In the genomic region with DNA sequence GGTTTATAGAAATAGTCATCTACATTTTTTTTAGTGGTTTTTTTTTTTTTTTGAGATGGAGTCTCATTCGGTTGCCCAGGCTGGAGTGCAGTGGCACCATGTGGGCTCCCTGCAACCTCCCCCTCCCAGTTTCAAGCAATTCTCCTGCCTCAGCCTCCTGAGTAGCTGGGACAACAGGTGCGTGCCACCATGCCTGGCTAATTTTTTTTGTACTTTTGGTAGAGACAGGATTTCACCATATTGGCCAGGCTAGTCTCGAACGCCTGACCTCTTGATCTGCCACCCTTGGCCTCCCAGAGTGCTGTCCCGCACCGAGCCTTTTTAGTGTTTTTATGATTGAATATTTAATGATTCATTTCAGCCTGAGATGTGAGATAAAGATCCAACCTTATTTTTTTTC, we compare ENCODE assay signal across 16 cellular contexts. TPM values are rescaled to one million over a fixed set of nuclear protein-coding genes. Genes with fewer than 3 reads are reported as not detected.
A peak's percentile ranks its signal among the peaks of the same experiment; 100 is the strongest.
DNase-seq lines count a peak whose midpoint lies in the region; TF ChIP-seq lines count a peak whose summit lies in the region.
"Had no signal": no experiment of that assay in that cellular context is flagged by ENCODE, and none has a peak within 500 bp of the region (broad histone marks: within the 10 kb centered on the region; RNA-seq: fewer than 3 reads in every experiment).

No MANE protein-coding gene starts in this region.

- H2AFZ ChIP-seq in OCI-LY3 (ENCODE audit: low read depth, low read length) (no peak overlapping the region), smooth muscle cell (ENCODE audit: low read depth) (no peak overlapping the region)

- no peak for TF ChIP-seq EP300 in sigmoid colon (IDR thresholded peaks at IDR 0.05)

- H3K36me3 ChIP-seq in OCI-LY3 (replicated peaks; ENCODE audit: low read depth, low read length) (peaks cover 25% of the 10 kb centered on the region), smooth muscle cell (ENCODE audit: low read depth) (no peaks in the 10 kb centered on the region), sigmoid colon (no peaks in the 10 kb centered on the region), testis (ENCODE audit: low read depth, missing control alignments) (no peaks in the 10 kb centered on the region)
- H3K36me3 ChIP-seq: pancreas, right lobe of liver had no signal

- TF ChIP-seq CTCF in OCI-LY3 (IDR thresholded peaks at IDR 0.05; ENCODE audit: low read depth, low read length) (no peak), smooth muscle cell (IDR thresholded peaks at IDR 0.05; ENCODE audit: borderline replicate concordance, insufficient read depth, poor library complexity, severe bottlenecking) (no peak), sigmoid colon (IDR thresholded peaks at IDR 0.05) (no peak), testis (IDR thresholded peaks at IDR 0.05) (no peak)

- H3F3A ChIP-seq in smooth muscle cell (ENCODE audit: low read depth) = peaks cover 16% of the 10 kb centered on the region

- no peak for TF ChIP-seq POLR2A in sigmoid colon (IDR thresholded peaks at IDR 0.05)
- no peak for TF ChIP-seq POLR2A in testis (IDR thresholded peaks at IDR 0.05)

- 74% methylated on average over 6 of the region's 6 CpGs for WGBS in smooth muscle cell (ENCODE audit: low lambda C conversion rate)
- 81 to 89% methylated on average over 5 to 6 of the region's 6 CpGs for WGBS in sigmoid colon, 2 donors
- WGBS in testis, 2 donors = 81 to 94% methylated on average over 5 to 6 of the region's 6 CpGs

- peaks cover 38% of the 10 kb centered on the region for H4K20me1 ChIP-seq in OCI-LY3 (ENCODE audit: insufficient read depth, low read length)
- H4K20me1 ChIP-seq in smooth muscle cell (ENCODE audit: low read depth) = no peaks in the 10 kb centered on the region

- H3K4me3 ChIP-seq in OCI-LY3 (ENCODE audit: low read length) = peak overlapping the region; percentile 61
- H3K4me3 ChIP-seq in smooth muscle cell = no peak overlapping the region
- H3K4me3 ChIP-seq in sigmoid colon = no peak overlapping the region
- no peak overlapping the region for H3K4me3 ChIP-seq in testis
- H3K4me3 ChIP-seq: pancreas, right lobe of liver had no signal

- H3K9ac ChIP-seq in OCI-LY3 (ENCODE audit: low read length) = peak overlapping the region; percentile 29; the same call in 1 of the 2 replicates
- H3K9ac ChIP-seq in smooth muscle cell (ENCODE audit: low read depth) = no peak overlapping the region

- intact Hi-C loops in sigmoid colon (cut with DNase I) (no loop called here), testis (cut with DNase I; ENCODE audit: low total_unique reads) (no loop called here)

- H3K27ac ChIP-seq in OCI-LY3 (ENCODE audit: low read length) (peak overlapping the region; percentile 90), smooth muscle cell (ENCODE audit: low read depth) (peak overlapping the region; percentile 62), sigmoid colon (no peak overlapping the region), testis (no peak overlapping the region)
- H3K27ac ChIP-seq: 22Rv1, pancreas, right lobe of liver had no signal

- H3K4me2 ChIP-seq in OCI-LY3 (ENCODE audit: low read length) (peak overlapping the region; percentile 89), smooth muscle cell (peak overlapping the region; percentile 45)

- no peaks in the 10 kb centered on the region for H3K27me3 ChIP-seq in OCI-LY3 (ENCODE audit: low read depth, low read length)
- H3K27me3 ChIP-seq in smooth muscle cell (ENCODE audit: low read depth) = no peaks in the 10 kb centered on the region
- H3K27me3 ChIP-seq in sigmoid colon = no peaks in the 10 kb centered on the region
- no peaks in the 10 kb centered on the region for H3K27me3 ChIP-seq in testis
- H3K27me3 ChIP-seq: pancreas, right lobe of liver had no signal

- H3K9me3 ChIP-seq in OCI-LY3 (ENCODE audit: insufficient read depth, low read length) (no peaks in the 10 kb centered on the region), smooth muscle cell (replicated peaks; ENCODE audit: low read depth) (no peaks in the 10 kb centered on the region), sigmoid colon (no peaks in the 10 kb centered on the region), testis (no peaks in the 10 kb centered on the region)
- H3K9me3 ChIP-seq: pancreas, right lobe of liver had no signal

- H3K4me1 ChIP-seq in OCI-LY3 (ENCODE audit: low read length) = peaks cover 91% of the 10 kb centered on the region
- H3K4me1 ChIP-seq in smooth muscle cell (ENCODE audit: low read depth) = peaks cover 11% of the 10 kb centered on the region
- H3K4me1 ChIP-seq in sigmoid colon = no peaks in the 10 kb centered on the region
- H3K4me1 ChIP-seq in testis = no peaks in the 10 kb centered on the region
- H3K4me1 ChIP-seq: pancreas, right lobe of liver had no signal

- peaks cover 100% of the 10 kb centered on the region for H3K79me2 ChIP-seq in OCI-LY3 (ENCODE audit: low read length)
- no peaks in the 10 kb centered on the region for H3K79me2 ChIP-seq in smooth muscle cell (ENCODE audit: low read depth)

- DNase-seq in DMS 273 (lab: John Stamatoyannopoulos, UW; ENCODE audit: unreplicated experiment) (peak; percentile 39), DMS 273 treated with DMSO at 0.1 percent for 48 hours (lab: John Stamatoyannopoulos, UW) (no peak), ecto neural progenitor cell (ENCODE audit: low spot score) (peak; percentile 10), smooth muscle cell (lab: John Stamatoyannopoulos, UW; ENCODE audit: unreplicated experiment) (no peak), sigmoid colon (no peak), medulla oblongata (ENCODE audit: extremely low spot score) (no peak), testis (no peak)
- DNase-seq: activated CD4-positive, alpha-beta T cell treated with anti-CD3 and anti-CD28 coated beads, Interleukin-2, amount 50 U/mL, for 4 hours; DMS79; naive thymus-derived CD4-positive, alpha-beta T cell; NCI-H2081 treated with DMSO at 0.1 percent for 48 hours; pancreas; WERI-Rb-1 had no signal

RNA-seq across cellular contexts. Expression of a gene that starts 27.3 kb away (rescaled TPM):
- total RNA-seq in smooth muscle cell (2.2 TPM in 2 replicates), sigmoid colon (1 to 10 TPM; 2.7 to 4.6 (median 3.6) TPM), testis (1 to 10 TPM; 5.6 to 5.8 TPM)
- polyA plus RNA-seq in smooth muscle cell (1.1 and 1.2 TPM in 2 replicates), sigmoid colon (1 to 10 TPM in 2 of 3 donors, under 1 TPM in 1; 0.23 to 2.1 (median 1.2) TPM), testis (ENCODE audit: insufficient read depth, low read depth, low replicate concordance) (3.7 TPM)

Comparison
In these comparisons a context has a peak if more than half of its experiments do, and no peak if none do; other contexts are left out.
1. DNase-seq: peak in DMS 273 (single experiment) and ecto neural progenitor cell (single experiment); none in DMS 273 treated with DMSO at 0.1 percent for 48 hours (single experiment), smooth muscle cell (single experiment), sigmoid colon (single experiment), medulla oblongata (single experiment) and testis (single experiment).
2. H3K27ac ChIP-seq: peak in OCI-LY3 (single experiment) and smooth muscle cell (single experiment); none in sigmoid colon (0 of 4) and testis (0 of 2).